In genomic region chr2:30505500-30506180, GRCh38 we compare ENCODE assay signal across 1 cellular context.
TF ChIP-seq lines count a peak whose summit lies in the region.

No MANE protein-coding gene starts in this region.

TF ChIP-seq in SK-N-SH, 30 proteins besides CTCF, POLR2A, EP300 and RAD21 (continued from another document):
- no peak for TF ChIP-seq SMC3 (IDR thresholded peaks at IDR 0.05; ENCODE audit: low read depth, low read length)
